ENCODE assay signal across 9 cellular contexts in genomic region chr15:65829150-65829764, GRCh38. TPM values are rescaled to one million over a fixed set of nuclear protein-coding genes. Genes with fewer than 3 reads are reported as not detected.
DNase-seq lines count a peak whose midpoint lies in the region; ATAC-seq and TF ChIP-seq lines count a peak whose summit lies in the region.
"Had no signal": no experiment of that assay in that cellular context is flagged by ENCODE, and none has a peak within 500 bp of the region (broad histone marks: within the 10 kb centered on the region; RNA-seq: fewer than 3 reads in every experiment).

No MANE protein-coding gene starts in this region.

- CTCF ChIA-PET in RWPE1 (lab: Yijun Ruan, JAX): interaction anchor here (0.6 to 1.2 kb wide), 7 partner anchors 16 to 522 kb away, joined by 3 to 5 read pairs (median 3); no protein-coding TSS in a partner anchor

- POLR2A ChIA-PET in RWPE1 (lab: Yijun Ruan, JAX; ENCODE audit: low non-redundant PET): no interaction called here

- peak; percentile 13 for DNase-seq in COLO668 (lab: John Stamatoyannopoulos, UW; ENCODE audit: unreplicated experiment)
- DNase-seq in GM13977 (ENCODE audit: low spot score): peak; percentile 21
- DNase-seq in RWPE1 (ENCODE audit: low spot score): peak; percentile 49
- DNase-seq in epithelial cell of esophagus (ENCODE audit: low read depth): peak; percentile 51
- DNase-seq in renal cortical epithelial cell (ENCODE audit: low read depth): peak; percentile 60
- no peak for DNase-seq in ureter (ENCODE audit: low spot score)
- DNase-seq in NOMO-1 treated with DMSO at 0.1 percent for 48 hours (lab: John Stamatoyannopoulos, UW; ENCODE audit: unreplicated experiment): no peak

- TF ChIP-seq CTCF in GM13977 (IDR thresholded peaks at IDR 0.05; ENCODE audit: extremely low read depth, insufficient read depth, missing control alignments) (peak; percentile 54), RWPE1 (conservative IDR thresholded peaks at IDR 0.05; ENCODE audit: low read depth) (peak; percentile 74), epithelial cell of esophagus (IDR thresholded peaks at IDR 0.05; ENCODE audit: insufficient read depth, low read depth, low read length, missing control alignments) (peak; percentile 51)

- no peak for ATAC-seq in HG02571 (IDR thresholded peaks at IDR 0.05; ENCODE audit: unreplicated experiment)

- in situ Hi-C loops in GM13977 (cut with MboI; ENCODE audit: low pct_unique_long_range_greater_than_20kb, low sequenced_read_pairs, unreplicated experiment): no loop called here

- no peak overlapping the region for H3K4me3 ChIP-seq in epithelial cell of esophagus (ENCODE audit: low read length)
- H3K4me3 ChIP-seq: SK-N-MC had no signal

- H3K27ac ChIP-seq in RWPE1: no peak overlapping the region
- H3K27ac ChIP-seq: SK-N-MC had no signal

RNA-seq across cellular contexts. Expression of gene DENND4A, which starts 37.2 kb away (rescaled TPM):
- total RNA-seq in renal cortical epithelial cell (9.7 and 33.0 TPM in 2 replicates), ureter (41.7 TPM)

RNA-seq across cellular contexts. Expression of gene RAB11A, which starts 40.0 kb away (rescaled TPM):
- 505 and 703 TPM in 2 replicates for total RNA-seq in renal cortical epithelial cell
- total RNA-seq in ureter: 373 TPM

Comparison
In these comparisons a context has a peak if more than half of its experiments do, and no peak if none do; other contexts are left out.
1. DNase-seq: peak in COLO668 (single experiment), GM13977 (single experiment), RWPE1 (single experiment), epithelial cell of esophagus (single experiment) and renal cortical epithelial cell (single experiment); none in ureter (single experiment) and NOMO-1 treated with DMSO at 0.1 percent for 48 hours (single experiment).
2. Peak in every context shown above with its lines, with median percentiles within 50 percentile points of each other: CTCF ChIP-seq.